Comparison of ENCODE assay signal across 31 cellular contexts in genomic region chr2:53253244-53253643, GRCh38.
"Had no signal": no experiment of that assay in that cellular context is flagged by ENCODE, and none has a peak within 500 bp of the region (broad histone marks: within the 10 kb centered on the region; RNA-seq: fewer than 3 reads in every experiment).

No MANE protein-coding gene starts in this region.

- FAIRE-seq: colon, islet of Langerhans had no signal

- H3K27me3 Mint-ChIP-seq: naive B cell; natural killer cell treated with Interleukin-12 subunit alpha and Interleukin-12 subunit beta and Interleukin-15 and Interleukin-18, amount 100 ng/mL, for 72 hours; stimulated activated memory B cell treated with anti-CD40 and anti-IgM and Interleukin-4, amounts not matched to agents 10 μg/mL and 1 μg/mL and 100 μg/mL, for 72 hours; type B pancreatic cell had no signal

- H3K9me3 ChIP-seq: gastrocnemius medialis, left lung, mucosa of descending colon, ovary, psoas muscle, testis, tibial artery had no signal

- H3K4me1 ChIP-seq: gastrocnemius medialis, left lung, psoas muscle, sigmoid colon, testis, tibial artery had no signal

- DNase-seq: dorsolateral prefrontal cortex; effector CD4-positive, alpha-beta T cell; endodermal cell; foreskin fibroblast; gastrocnemius medialis; head of caudate nucleus; left cardiac atrium; left lung; mesenchymal stem cell; mucosa of descending colon; naive B cell; nucleus accumbens; ovary; posterior cingulate gyrus; psoas muscle; right cardiac atrium; sigmoid colon; stimulated activated CD4-positive, alpha-beta T cell treated with anti-CD3 and anti-CD28 coated beads, Interleukin-2, amount 100 ng/mL, for 24 hours; stimulated activated CD4-positive, alpha-beta T cell treated with anti-CD3 and anti-CD28 coated beads, Interleukin-4, amount 100 ng/mL, for 24 hours; stimulated activated naive CD8-positive, alpha-beta T cell treated with anti-CD3 and anti-CD28 coated beads, Interleukin-15, Interleukin-2, amounts not matched to agents 100 U/mL and 50 U/mL, for 24 hours; substantia nigra; testis; tibial artery had no signal

- H3K36me3 ChIP-seq: gastrocnemius medialis, left lung, ovary, sigmoid colon, tibial artery had no signal

- H3K4me1 Mint-ChIP-seq: naive B cell had no signal

- H3K9me3 Mint-ChIP-seq: endodermal cell, mesothelial cell of epicardium had no signal

- H3K27ac ChIP-seq: dorsolateral prefrontal cortex, epithelial cell of prostate, gastrocnemius medialis, left lung, ovary, psoas muscle, sigmoid colon, testis, tibial artery had no signal

- H3K27me3 ChIP-seq: dorsolateral prefrontal cortex, gastrocnemius medialis, left lung, ovary, sigmoid colon, testis, tibial artery had no signal

- H3K27ac Mint-ChIP-seq: endodermal cell; mesothelial cell of epicardium; naive B cell; natural killer cell treated with Interleukin-12 subunit alpha and Interleukin-12 subunit beta and Interleukin-15 and Interleukin-18, amount 100 ng/mL, for 72 hours; stimulated activated memory B cell treated with anti-CD40 and anti-IgM and Interleukin-4, amounts not matched to agents 10 μg/mL and 1 μg/mL and 100 μg/mL, for 72 hours; type B pancreatic cell had no signal

- ATAC-seq: esophagus mucosa; gastrocnemius medialis; left cardiac atrium; left lung; mucosa of descending colon; natural killer cell treated with Interleukin-12 subunit alpha and Interleukin-12 subunit beta and Interleukin-15 and Interleukin-18, amount 100 ng/mL, for 72 hours; psoas muscle; right cardiac atrium; stimulated activated memory B cell treated with anti-CD40 and anti-IgM and Interleukin-4, amounts not matched to agents 10 μg/mL and 1 μg/mL and 100 μg/mL, for 72 hours; stimulated activated naive CD8-positive, alpha-beta T cell treated with anti-CD3 and anti-CD28 coated beads, Interleukin-15, Interleukin-2, amounts not matched to agents 100 U/mL and 50 U/mL, for 24 hours had no signal

- H3K4me3 Mint-ChIP-seq: endodermal cell; mesothelial cell of epicardium; naive B cell; natural killer cell treated with Interleukin-12 subunit alpha and Interleukin-12 subunit beta and Interleukin-15 and Interleukin-18, amount 100 ng/mL, for 72 hours; stimulated activated memory B cell treated with anti-CD40 and anti-IgM and Interleukin-4, amounts not matched to agents 10 μg/mL and 1 μg/mL and 100 μg/mL, for 72 hours; type B pancreatic cell had no signal

- H3K4me3 ChIP-seq: dorsolateral prefrontal cortex, gastrocnemius medialis, left lung, mucosa of descending colon, ovary, psoas muscle, sigmoid colon, testis, tibial artery had no signal

- H3K36me3 Mint-ChIP-seq: mesothelial cell of epicardium; naive B cell; stimulated activated memory B cell treated with anti-CD40 and anti-IgM and Interleukin-4, amounts not matched to agents 10 μg/mL and 1 μg/mL and 100 μg/mL, for 72 hours; type B pancreatic cell had no signal
